In genomic region chr6:32637219-32637880, GRCh38 we compare ENCODE assay signal across 8 cellular contexts. TPM values are rescaled to one million over a fixed set of nuclear protein-coding genes. Genes with fewer than 3 reads are reported as not detected.
DNase-seq lines count a peak whose midpoint lies in the region; ATAC-seq and TF ChIP-seq lines count a peak whose summit lies in the region.

Gene HLA-DQA1, plus strand, starts transcription at chr6:32637406. Its CDS starts 53 bp downstream, at chr6:32637459.

- no peak for TF ChIP-seq CTCF in GM20000 (IDR thresholded peaks at IDR 0.05; ENCODE audit: extremely low read depth, missing control alignments)

- H3K36me3 ChIP-seq in SJCRH30 = no peaks in the 10 kb centered on the region

- H3K4me1 ChIP-seq in SJCRH30 = no peaks in the 10 kb centered on the region

- H3K4me3 ChIP-seq in GM08714 (ENCODE audit: low read length) (peak within 1 kb of the TSS; percentile 100), SJCRH30 (no peak within 1 kb of the TSS)

- no peak within 1 kb of the TSS for H3K27ac ChIP-seq in SJCRH30

- DNase-seq in GM20000 (ENCODE audit: low spot score) (peak; percentile 74), kidney tubule cell (ENCODE audit: low spot score) (peak; percentile 28), NCI-H2029 treated with DMSO at 0.1 percent for 48 hours (lab: John Stamatoyannopoulos, UW) (no peak), SJCRH30 (no peak)

- ATAC-seq in HG03575 (IDR thresholded peaks at IDR 0.05; ENCODE audit: extremely low read depth, insufficient number of reproducible peaks, low FRiP score, unreplicated experiment) (peak; percentile 72), GM21717 (IDR thresholded peaks at IDR 0.05; ENCODE audit: unreplicated experiment) (no peak), SK-N-SH treated with all-trans-retinoic acid at 6 μM for 48 hours (no peak)

- H3K9me3 ChIP-seq in SJCRH30 (replicated peaks) = no peaks in the 10 kb centered on the region

- H3K27me3 ChIP-seq in SJCRH30 = no peaks in the 10 kb centered on the region

TF ChIP-seq in SK-N-SH treated with all-trans-retinoic acid at 6 μM for 48 hours, 23 proteins besides CTCF, POLR2A, EP300 and RAD21:
- TF ChIP-seq TOX (CRISPR knock-in tag; IDR thresholded peaks at IDR 0.05; ENCODE audit: borderline replicate concordance) (no peak), CSDC2 (CRISPR knock-in tag; IDR thresholded peaks at IDR 0.05) (no peak), ISL1 (CRISPR knock-in tag; IDR thresholded peaks at IDR 0.05) (no peak), GLIS3 (CRISPR knock-in tag; IDR thresholded peaks at IDR 0.05) (no peak), ARNTL (CRISPR knock-in tag; IDR thresholded peaks at IDR 0.05; ENCODE audit: borderline replicate concordance, low read depth) (no peak), OSR1 (CRISPR knock-in tag; IDR thresholded peaks at IDR 0.05) (no peak), SNAI2 (CRISPR knock-in tag; IDR thresholded peaks at IDR 0.05) (no peak), TCF4 (CRISPR knock-in tag; IDR thresholded peaks at IDR 0.05; ENCODE audit: borderline replicate concordance) (no peak), POU6F1 (CRISPR knock-in tag; IDR thresholded peaks at IDR 0.05; ENCODE audit: borderline replicate concordance, low read depth) (no peak), ZFP30 (CRISPR knock-in tag; IDR thresholded peaks at IDR 0.05) (no peak), ZNF565 (CRISPR knock-in tag; conservative IDR thresholded peaks at IDR 0.05; ENCODE audit: low read depth) (no peak), ZNF70 (CRISPR knock-in tag; IDR thresholded peaks at IDR 0.05) (no peak), PPARA (CRISPR knock-in tag; IDR thresholded peaks at IDR 0.05; ENCODE audit: borderline replicate concordance) (no peak), ZNF8 (CRISPR knock-in tag; IDR thresholded peaks at IDR 0.05) (no peak), CREB5 (CRISPR knock-in tag; IDR thresholded peaks at IDR 0.05; ENCODE audit: low read depth) (no peak), ZFP3 (CRISPR knock-in tag; IDR thresholded peaks at IDR 0.05) (no peak)

RNA-seq across cellular contexts. Expression of gene HLA-DQA1, which starts in this region (rescaled TPM):
- not detected in 2 replicates for total RNA-seq in SJCRH30 (2014; rRNA removed; shearing (Covaris generic))

Comparison
In these comparisons a context has a peak if more than half of its experiments do, and no peak if none do; other contexts are left out.
1. DNase-seq: peak in GM20000 (single experiment) and kidney tubule cell (single experiment); none in NCI-H2029 treated with DMSO at 0.1 percent for 48 hours (single experiment) and SJCRH30 (0 of 2).